In genomic region chr11:507727-508515, GRCh38 we compare ENCODE assay signal across 8 cellular contexts. TPM values are rescaled to one million over a fixed set of nuclear protein-coding genes. Genes with fewer than 3 reads are reported as not detected.
DNase-seq lines count a peak whose midpoint lies in the region; ATAC-seq and TF ChIP-seq lines count a peak whose summit lies in the region.

No MANE protein-coding gene starts in this region.

- H3K27ac ChIP-seq in upper lobe of left lung: peak overlapping the region; percentile 98 to 100 (median 99)

- H3K27me3 Mint-ChIP-seq in activated T-cell treated with anti-CD3 and anti-CD28 coated beads, Interleukin-2, amount 50 U/mL, for 4 hours (ENCODE audit: low read depth): no peaks in the 10 kb centered on the region

- DNase-seq in activated T-cell treated with anti-CD3 and anti-CD28 coated beads, Interleukin-2, amount 50 U/mL, for 4 hours: no peak
- no peak for DNase-seq in activated T-cell treated with anti-CD3 and anti-CD28 coated beads, Interleukin-2, amount 50 U/mL, for 1 hour
- no peak for DNase-seq in astrocyte of the spinal cord (ENCODE audit: low read depth, low spot score)
- DNase-seq in lower leg skin (ENCODE audit: low spot score in 2 of 2): no peak
- DNase-seq in upper lobe of left lung: peak in 1 of 2 donors; percentile 56
- no peak for DNase-seq in kidney glomerular epithelial cell (lab: John Stamatoyannopoulos, UW)

- no peak for ATAC-seq in activated T-cell treated with anti-CD3 and anti-CD28 coated beads, Interleukin-2, amount 50 U/mL, for 4 hours
- ATAC-seq in upper lobe of left lung (ENCODE audit: low FRiP score in 2 of 2) (no peak), GM21737 (IDR thresholded peaks at IDR 0.05; ENCODE audit: unreplicated experiment) (no peak), GM18505 (IDR thresholded peaks at IDR 0.05; ENCODE audit: unreplicated experiment) (no peak)

- peaks cover 24% of the 10 kb centered on the region for H3K4me1 Mint-ChIP-seq in activated T-cell treated with anti-CD3 and anti-CD28 coated beads, Interleukin-2, amount 50 U/mL, for 4 hours (ENCODE audit: low read depth)

- peaks cover 18% of the 10 kb centered on the region for H3K36me3 Mint-ChIP-seq in activated T-cell treated with anti-CD3 and anti-CD28 coated beads, Interleukin-2, amount 50 U/mL, for 4 hours (ENCODE audit: insufficient read depth)

- no peaks in the 10 kb centered on the region for H3K9me3 Mint-ChIP-seq in activated T-cell treated with anti-CD3 and anti-CD28 coated beads, Interleukin-2, amount 50 U/mL, for 4 hours

- 47 to 48% methylated on average over 34 to 44 of the region's 45 CpGs for WGBS in lower leg skin, 2 donors
- WGBS in upper lobe of left lung, 2 donors: 50 to 77% methylated on average over 23 to 38 of the region's 45 CpGs

- peaks cover 35 to 44% (median 38%) of the 10 kb centered on the region in 4 donors for H3K4me1 ChIP-seq in upper lobe of left lung

- no peaks in the 10 kb centered on the region for H3K27me3 ChIP-seq in upper lobe of left lung

- H3K4me3 Mint-ChIP-seq in activated T-cell treated with anti-CD3 and anti-CD28 coated beads, Interleukin-2, amount 50 U/mL, for 4 hours: peak overlapping the region; percentile 94

- no peak for TF ChIP-seq EP300 in upper lobe of left lung (IDR thresholded peaks at IDR 0.05)

- no peaks in the 10 kb centered on the region for H3K9me3 ChIP-seq in upper lobe of left lung

- TF ChIP-seq CTCF in astrocyte of the spinal cord (IDR thresholded peaks at IDR 0.05; ENCODE audit: low read depth, low read length): no peak
- TF ChIP-seq CTCF in lower leg skin (IDR thresholded peaks at IDR 0.05): no peak
- no peak for TF ChIP-seq CTCF in upper lobe of left lung (IDR thresholded peaks at IDR 0.05)

- in situ Hi-C loops in astrocyte of the spinal cord (cut with HindIII; ENCODE audit: low sequenced_read_pairs): no loop called here

- no peak for TF ChIP-seq POLR2A in lower leg skin (IDR thresholded peaks at IDR 0.05)
- no peak for TF ChIP-seq POLR2A in upper lobe of left lung (IDR thresholded peaks at IDR 0.05)
- no peak for TF ChIP-seq POLR2A in GM18505 (IDR thresholded peaks at IDR 0.05; ENCODE audit: borderline replicate concordance, extremely low read depth, insufficient read depth, insufficient read length)

- intact Hi-C loops in lower leg skin (cut with DNase I; ENCODE audit: low total_unique reads): loop anchor here (10.0 kb wide), 1 partner anchor 103 kb away; no protein-coding TSS in a partner anchor

- peaks cover 0 to 39% (median 12%) of the 10 kb centered on the region in 4 donors for H3K36me3 ChIP-seq in upper lobe of left lung

- H3K4me3 ChIP-seq in astrocyte of the spinal cord (ENCODE audit: low read depth, low read length) (peak overlapping the region; percentile 53), lower leg skin (ENCODE audit: low read depth, poor library complexity, severe bottlenecking) (peak overlapping the region; percentile 28), upper lobe of left lung (peak overlapping the region; percentile 70 to 82 (median 76))

RNA-seq across cellular contexts. Expression of gene RNH1, which starts 0.9 kb away (rescaled TPM):
- 100 to 1,000 TPM; 159 to 172 (median 160) TPM for total RNA-seq in activated T-cell treated with anti-CD3 and anti-CD28 coated beads, Interleukin-2, amount 50 U/mL, for 4 hours
- total RNA-seq in lower leg skin (100 to 1,000 TPM; 419 to 465 (median 446) TPM), upper lobe of left lung (100 to 1,000 TPM; 236 to 374 (median 339) TPM)

RNA-seq across cellular contexts. Expression of gene HRAS, which starts 27.5 kb away (rescaled TPM):
- total RNA-seq in activated T-cell treated with anti-CD3 and anti-CD28 coated beads, Interleukin-2, amount 50 U/mL, for 4 hours: 100 to 1,000 TPM in 1 of 3 donors, 10 to 100 TPM in 2; 92.2 to 108 (median 95.0) TPM
- total RNA-seq in lower leg skin: 100 to 1,000 TPM in 3 of 4 donors, 10 to 100 TPM in 1; 98.5 to 196 (median 117) TPM
- total RNA-seq in upper lobe of left lung: 10 to 100 TPM; 45.5 to 85.0 (median 59.9) TPM

RNA-seq across cellular contexts. Expression of gene LRRC56, which starts 29.4 kb away (rescaled TPM):
- total RNA-seq in activated T-cell treated with anti-CD3 and anti-CD28 coated beads, Interleukin-2, amount 50 U/mL, for 4 hours: 1 to 10 TPM; 1.4 to 2.7 (median 1.7) TPM
- total RNA-seq in lower leg skin (1 to 10 TPM; 1.5 to 2.7 (median 1.8) TPM), upper lobe of left lung (10 to 100 TPM in 1 of 6 donors, 1 to 10 TPM in 5; 3.5 to 11.5 (median 5.8) TPM)

RNA-seq across cellular contexts. Expression of gene LMNTD2, which starts 52.6 kb away (rescaled TPM):
- 1 to 10 TPM in 2 of 3 donors, under 1 TPM in 1; 0.71 to 1.3 (median 1.1) TPM for total RNA-seq in activated T-cell treated with anti-CD3 and anti-CD28 coated beads, Interleukin-2, amount 50 U/mL, for 4 hours
- 10 to 100 TPM in 2 of 4 donors, 1 to 10 TPM in 2; 7.6 to 20.4 (median 11.2) TPM for total RNA-seq in lower leg skin
- 10 to 100 TPM in 2 of 6 donors, 1 to 10 TPM in 4; 4.6 to 32.5 (median 6.7) TPM for total RNA-seq in upper lobe of left lung

RNA-seq across cellular contexts. Expression of gene RASSF7, which starts 52.8 kb away (rescaled TPM):
- total RNA-seq in activated T-cell treated with anti-CD3 and anti-CD28 coated beads, Interleukin-2, amount 50 U/mL, for 4 hours: 10 to 100 TPM; 15.1 to 17.4 (median 16.1) TPM
- total RNA-seq in lower leg skin (100 to 1,000 TPM in 3 of 4 donors, 10 to 100 TPM in 1; 99.7 to 174 (median 139) TPM), upper lobe of left lung (100 to 1,000 TPM in 5 of 6 donors, 10 to 100 TPM in 1; 80.2 to 222 (median 129) TPM)
